ENCODE assay signal across 1 cellular context in genomic region chr16:30934827-30935557, GRCh38.
TF ChIP-seq lines count a peak whose summit lies in the region.

No MANE protein-coding gene starts in this region.

TF ChIP-seq in H1, 55 proteins besides CTCF, POLR2A, EP300 and RAD21:
- TF ChIP-seq EGR1 (IDR thresholded peaks at IDR 0.05; ENCODE audit: borderline replicate concordance, low read depth, low read length) (no peak), YY1 (IDR thresholded peaks at IDR 0.05; ENCODE audit: low read depth, low read length) (peak; percentile 70), CREB1 (IDR thresholded peaks at IDR 0.05) (peak; percentile 40; the same call in 1 of the 2 replicates), ATF2 (IDR thresholded peaks at IDR 0.05; ENCODE audit: low read length) (peak; percentile 40; the same call in 1 of the 2 replicates), TAF7 (optimal IDR thresholded peaks at IDR 0.05; ENCODE audit: borderline replicate concordance, low read depth, low read length) (no peak), JUND (IDR thresholded peaks at IDR 0.05; ENCODE audit: low read length) (peak; percentile 64; the same call in 1 of the 2 replicates)
